8 cellular contexts compared by ENCODE assay signal in the genomic region with DNA sequence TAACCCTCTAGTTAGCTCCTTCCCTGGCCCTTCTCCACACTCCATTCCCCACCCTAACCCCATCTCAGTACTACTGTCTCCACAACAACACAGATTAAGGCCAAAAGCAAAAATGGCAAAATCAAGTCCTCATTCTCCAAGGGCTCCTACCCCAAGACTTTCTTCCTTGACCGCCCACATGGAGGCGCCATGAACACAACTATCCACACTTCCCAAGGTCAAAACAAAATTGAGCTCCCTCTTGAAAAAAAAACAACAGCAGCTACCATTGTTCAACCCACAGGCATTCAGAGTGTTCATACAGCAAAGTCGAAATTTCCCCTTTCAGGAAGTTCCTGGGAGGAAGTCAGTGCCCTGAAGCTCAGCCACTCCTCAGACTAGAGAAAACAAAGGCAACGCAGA. TPM values are rescaled to one million over a fixed set of nuclear protein-coding genes. Genes with fewer than 3 reads are reported as not detected.
DNase-seq lines count a peak whose midpoint lies in the region; TF ChIP-seq lines count a peak whose summit lies in the region.

No MANE protein-coding gene starts in this region.

- H3K4me1 Mint-ChIP-seq in activated T-helper 2 cell treated with anti-CD3 and anti-CD28 coated beads, Interferon-gamma antibody, Interleukin-2, Interleukin-4, amounts not matched to agents 10 μg/mL and 5 μg/mL and 100 μg/mL, durations not matched to agents 14 hours and 24 hours and 36 hours (ENCODE audit: low read depth), result peaks cover 56% of the 10 kb centered on the region

- peak overlapping the region; percentile 83 for H3K27ac ChIP-seq in neutrophil

- DNase-seq in NCI-H345 (lab: John Stamatoyannopoulos, UW) (peak; percentile 12), NCI-H345 treated with DMSO at 0.1 percent for 48 hours (lab: John Stamatoyannopoulos, UW; ENCODE audit: unreplicated experiment) (no peak), NT2/D1 (ENCODE audit: low read depth, low spot score) (peak; percentile 51), fibroblast of the conjunctiva (ENCODE audit: low read depth) (peak; percentile 62), ecto neural progenitor cell (ENCODE audit: low spot score) (no peak), NK-92 (lab: John Stamatoyannopoulos, UW; ENCODE audit: unreplicated experiment) (no peak)
- DNase-seq in activated T-helper 2 cell treated with anti-CD3 and anti-CD28 coated beads, Interferon-gamma antibody, Interleukin-2, Interleukin-4, amounts not matched to agents 10 μg/mL and 5 μg/mL and 100 μg/mL, durations not matched to agents 14 hours and 24 hours and 36 hours (ENCODE audit: low spot score), result peak; percentile 34

- H3K4me3 ChIP-seq in NT2/D1 (ENCODE audit: insufficient read length, low read depth) (no peak overlapping the region), neutrophil (ENCODE audit: low read depth in 1 of 2, low read length in 1 of 2) (peak overlapping the region; percentile 12 to 35)

- no peaks in the 10 kb centered on the region for H3K27me3 Mint-ChIP-seq in activated T-helper 2 cell treated with anti-CD3 and anti-CD28 coated beads, Interferon-gamma antibody, Interleukin-2, Interleukin-4, amounts not matched to agents 10 μg/mL and 5 μg/mL and 100 μg/mL, durations not matched to agents 14 hours and 24 hours and 36 hours (ENCODE audit: low read depth)

- H3K9ac ChIP-seq in NT2/D1 (ENCODE audit: insufficient read length, low read depth), result no peak overlapping the region

- H3K4me3 Mint-ChIP-seq in activated T-helper 2 cell treated with anti-CD3 and anti-CD28 coated beads, Interferon-gamma antibody, Interleukin-2, Interleukin-4, amounts not matched to agents 10 μg/mL and 5 μg/mL and 100 μg/mL, durations not matched to agents 14 hours and 24 hours and 36 hours (ENCODE audit: low read depth), result peak overlapping the region; percentile 6

- H3K36me3 Mint-ChIP-seq in activated T-helper 2 cell treated with anti-CD3 and anti-CD28 coated beads, Interferon-gamma antibody, Interleukin-2, Interleukin-4, amounts not matched to agents 10 μg/mL and 5 μg/mL and 100 μg/mL, durations not matched to agents 14 hours and 24 hours and 36 hours (ENCODE audit: low read depth), result peaks cover 2% of the 10 kb centered on the region

- H3K4me1 ChIP-seq in NT2/D1 (ENCODE audit: insufficient read depth, insufficient read length) (peaks cover 3% of the 10 kb centered on the region), neutrophil (ENCODE audit: control insufficient read depth in 1 of 2, insufficient read depth in 1 of 2, low read depth in 1 of 2, low read length in 1 of 2) (peaks cover 63 to 89% of the 10 kb centered on the region in 2 experiments)

- TF ChIP-seq CTCF in neutrophil (IDR thresholded peaks at IDR 0.05), result no peak

- H3K27me3 ChIP-seq in NT2/D1 (ENCODE audit: insufficient read depth, insufficient read length) (no peaks in the 10 kb centered on the region), neutrophil (no peaks in the 10 kb centered on the region)

- H3K9me3 ChIP-seq in NT2/D1 (ENCODE audit: insufficient read depth, low read length), result no peaks in the 10 kb centered on the region
- H3K9me3 ChIP-seq in neutrophil, result no peaks in the 10 kb centered on the region

- peak overlapping the region; percentile 83 for H3K27ac Mint-ChIP-seq in activated T-helper 2 cell treated with anti-CD3 and anti-CD28 coated beads, Interferon-gamma antibody, Interleukin-2, Interleukin-4, amounts not matched to agents 10 μg/mL and 5 μg/mL and 100 μg/mL, durations not matched to agents 14 hours and 24 hours and 36 hours

- no peaks in the 10 kb centered on the region for H3K9me3 Mint-ChIP-seq in activated T-helper 2 cell treated with anti-CD3 and anti-CD28 coated beads, Interferon-gamma antibody, Interleukin-2, Interleukin-4, amounts not matched to agents 10 μg/mL and 5 μg/mL and 100 μg/mL, durations not matched to agents 14 hours and 24 hours and 36 hours

- H3K36me3 ChIP-seq in NT2/D1 (ENCODE audit: insufficient read depth, insufficient read length, low read length) (peaks cover 5% of the 10 kb centered on the region), neutrophil (peaks cover 3% of the 10 kb centered on the region)

- intact Hi-C loops in activated T-helper 2 cell treated with anti-CD3 and anti-CD28 coated beads, Interferon-gamma antibody, Interleukin-2, Interleukin-4, amounts not matched to agents 10 μg/mL and 5 μg/mL and 100 μg/mL, durations not matched to agents 14 hours and 24 hours and 36 hours (cut with micrococcal nuclease), result loop anchor here (5.0 to 10.0 kb wide), 3 partner anchors 70 to 258 kb away; partner anchors contain the start of gene CEP78

RNA-seq across cellular contexts. Expression of gene GNAQ, which starts 54.4 kb away (rescaled TPM):
- total RNA-seq in activated T-helper 2 cell treated with anti-CD3 and anti-CD28 coated beads, Interferon-gamma antibody, Interleukin-2, Interleukin-4, amounts not matched to agents 10 μg/mL and 5 μg/mL and 100 μg/mL, durations not matched to agents 14 hours and 24 hours and 36 hours, result 28.6 and 34.3 TPM in 2 replicates

Comparison
In these comparisons a context has a peak if more than half of its experiments do, and no peak if none do; other contexts are left out.
1. DNase-seq: peak in NCI-H345 (single experiment), NT2/D1 (single experiment), activated T-helper 2 cell treated with anti-CD3 and anti-CD28 coated beads, Interferon-gamma antibody, Interleukin-2, Interleukin-4, amounts not matched to agents 10 μg/mL and 5 μg/mL and 100 μg/mL, durations not matched to agents 14 hours and 24 hours and 36 hours (single experiment) and fibroblast of the conjunctiva (single experiment); none in NCI-H345 treated with DMSO at 0.1 percent for 48 hours (single experiment), ecto neural progenitor cell (single experiment) and NK-92 (single experiment).